Comparison of ENCODE assay signal across 27 cellular contexts in the genomic region with DNA sequence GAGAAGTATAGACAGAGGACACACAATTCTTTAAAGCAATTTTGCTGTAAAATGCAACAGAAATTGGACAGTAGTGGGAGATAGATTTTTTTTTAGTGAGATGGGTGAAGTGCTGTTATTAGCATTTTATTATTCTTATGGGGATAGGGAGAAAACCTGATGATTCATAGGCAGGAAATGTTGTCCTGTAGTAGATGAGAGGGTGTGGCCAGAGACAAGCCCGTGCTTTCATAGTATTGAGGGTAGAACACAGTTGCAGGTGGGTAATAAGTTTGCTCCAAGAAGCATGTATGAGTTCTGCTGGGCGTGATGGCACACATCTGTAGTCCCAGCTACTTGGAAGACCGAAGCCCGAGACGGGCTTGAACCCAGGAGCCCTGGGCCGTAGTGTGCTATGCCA.
"Had no signal": no experiment of that assay in that cellular context is flagged by ENCODE, and none has a peak within 500 bp of the region (broad histone marks: within the 10 kb centered on the region; RNA-seq: fewer than 3 reads in every experiment).

No MANE protein-coding gene starts in this region.

- H3K36me3 ChIP-seq: esophagus squamous epithelium, heart right ventricle, pancreas, right atrium auricular region, thyroid gland, upper lobe of right lung had no signal

- H3K4me1 ChIP-seq: body of pancreas, heart right ventricle, pancreas, psoas muscle, right atrium auricular region had no signal

- DNase-seq: activated CD4-positive, alpha-beta memory T cell treated with anti-CD3 and anti-CD28 coated beads for 36 hours; activated CD4-positive, alpha-beta T cell treated with anti-CD3 and anti-CD28 coated beads for 48 hours; activated effector memory CD4-positive, alpha-beta T cell treated with Interleukin-2 at 50 U/mL for 16 hours; activated naive CD4-positive, alpha-beta T cell treated with anti-CD3 and anti-CD28 coated beads, Interleukin-2, amount 10 ng/mL, durations not matched to agents 7 days and 5 days; activated T-cell treated with anti-CD3 and anti-CD28 coated beads, Interleukin-2, amount 50 U/mL, for 48 hours; anterior cingulate cortex; body of pancreas; central memory CD4-positive, alpha-beta T cell; dorsolateral prefrontal cortex; effector memory CD8-positive, alpha-beta T cell; esophagus squamous epithelium; heart right ventricle; islet precursor cell; left colon; mesenchymal stem cell; mucosa of descending colon; nephron progenitor cell; pancreas; psoas muscle; stimulated activated CD4-positive, alpha-beta T cell treated with anti-CD3 and anti-CD28 coated beads, Interleukin-4, amount 100 ng/mL, for 24 hours; stimulated activated naive CD8-positive, alpha-beta T cell treated with anti-CD3 and anti-CD28 coated beads, Interleukin-15, Interleukin-2, amounts not matched to agents 100 U/mL and 50 U/mL, for 24 hours; substantia nigra; thyroid gland; upper lobe of right lung had no signal

- H3K4me1 Mint-ChIP-seq: activated naive CD4-positive, alpha-beta T cell treated with anti-CD3 and anti-CD28 coated beads, Interleukin-2, amount 10 ng/mL, durations not matched to agents 7 days and 5 days had no signal

- H3K27me3 Mint-ChIP-seq: activated CD4-positive, alpha-beta memory T cell treated with anti-CD3 and anti-CD28 coated beads for 36 hours; activated naive CD4-positive, alpha-beta T cell treated with anti-CD3 and anti-CD28 coated beads, Interleukin-2, amount 10 ng/mL, durations not matched to agents 7 days and 5 days; effector memory CD8-positive, alpha-beta T cell had no signal

- H3K27me3 ChIP-seq: body of pancreas, esophagus squamous epithelium, pancreas, right atrium auricular region, thyroid gland, upper lobe of right lung had no signal

- H3K4me3 Mint-ChIP-seq: activated CD4-positive, alpha-beta memory T cell treated with anti-CD3 and anti-CD28 coated beads for 36 hours; activated naive CD4-positive, alpha-beta T cell treated with anti-CD3 and anti-CD28 coated beads, Interleukin-2, amount 10 ng/mL, durations not matched to agents 7 days and 5 days; effector memory CD8-positive, alpha-beta T cell; nephron progenitor cell had no signal

- H3K9me3 Mint-ChIP-seq: nephron progenitor cell had no signal

- H3K27ac Mint-ChIP-seq: activated CD4-positive, alpha-beta memory T cell treated with anti-CD3 and anti-CD28 coated beads for 36 hours; activated naive CD4-positive, alpha-beta T cell treated with anti-CD3 and anti-CD28 coated beads, Interleukin-2, amount 10 ng/mL, durations not matched to agents 7 days and 5 days; effector memory CD8-positive, alpha-beta T cell; nephron progenitor cell had no signal

- H3K4me3 ChIP-seq: body of pancreas, dorsolateral prefrontal cortex, esophagus squamous epithelium, heart right ventricle, mucosa of descending colon, pancreas, psoas muscle, right atrium auricular region, thyroid gland, upper lobe of right lung had no signal

- H3K36me3 Mint-ChIP-seq: activated CD4-positive, alpha-beta memory T cell treated with anti-CD3 and anti-CD28 coated beads for 36 hours; activated naive CD4-positive, alpha-beta T cell treated with anti-CD3 and anti-CD28 coated beads, Interleukin-2, amount 10 ng/mL, durations not matched to agents 7 days and 5 days had no signal

- H3K9me3 ChIP-seq: body of pancreas, esophagus squamous epithelium, heart right ventricle, mucosa of descending colon, pancreas, psoas muscle, right atrium auricular region, thyroid gland, upper lobe of right lung had no signal

- FAIRE-seq: colon, endothelial cell of umbilical vein, pancreas had no signal

- H3K27ac ChIP-seq: body of pancreas, dorsolateral prefrontal cortex, esophagus squamous epithelium, heart right ventricle, pancreas, psoas muscle, right atrium auricular region, thyroid gland, upper lobe of right lung had no signal
